26 cellular contexts compared by ENCODE assay signal in genomic region chr16:86479419-86479818, GRCh38. TPM values are rescaled to one million over a fixed set of nuclear protein-coding genes. Genes with fewer than 3 reads are reported as not detected.
DNase-seq lines count a peak whose midpoint lies in the region; ATAC-seq and TF ChIP-seq lines count a peak whose summit lies in the region.
"Had no signal": no experiment of that assay in that cellular context is flagged by ENCODE, and none has a peak within 500 bp of the region (broad histone marks: within the 10 kb centered on the region; RNA-seq: fewer than 3 reads in every experiment).

No MANE protein-coding gene starts in this region.

- no peaks in the 10 kb centered on the region for H3K36me3 Mint-ChIP-seq in activated T-helper 17 cell treated with anti-CD3 and anti-CD28 coated beads, Interleukin-2, amount 50 U/mL, for 72 hours (ENCODE audit: low read depth)
- H3K36me3 Mint-ChIP-seq: activated CD4-positive, alpha-beta memory T cell treated with anti-CD3 and anti-CD28 coated beads for 36 hours; CD4-positive, CD25-positive, alpha-beta regulatory T cell had no signal

- no peaks in the 10 kb centered on the region for H3K9me3 Mint-ChIP-seq in activated T-helper 17 cell treated with anti-CD3 and anti-CD28 coated beads, Interleukin-2, amount 50 U/mL, for 72 hours

- peaks cover 36% of the 10 kb centered on the region for H3K27me3 Mint-ChIP-seq in activated T-helper 17 cell treated with anti-CD3 and anti-CD28 coated beads, Interleukin-2, amount 50 U/mL, for 72 hours

- H3K4me1 ChIP-seq in prostate gland (replicated peaks) = no peaks in the 10 kb centered on the region
- H3K4me1 ChIP-seq: HAP-1 had no signal

- intact Hi-C loops in prostate gland (cut with DNase I) = no loop called here
- intact Hi-C loops in posterior vena cava (cut with DNase I) = loop anchor here in 1 of 2 donors (5.0 kb wide), 1 partner anchor 372 kb away; no protein-coding TSS in a partner anchor
- intact Hi-C loops in dorsolateral prefrontal cortex (cut with DNase I) = no loop called here

- H3K27ac ChIP-seq in prostate gland = peak overlapping the region; percentile 26 to 53
- no peak overlapping the region for H3K27ac ChIP-seq in dorsolateral prefrontal cortex
- H3K27ac ChIP-seq: brain microvascular endothelial cell, heart right ventricle had no signal

- WGBS in prostate gland = 23% methylated on average over 9 of the region's 9 CpGs

- no peak for TF ChIP-seq POLR2A in prostate gland (IDR thresholded peaks at IDR 0.05)

- CTCF ChIA-PET in BJ (lab: Yijun Ruan, JAX) = interaction anchor here (1.6 kb wide), 1 partner anchor 227 kb away, joined by 3 read pairs; no protein-coding TSS in a partner anchor

- DNase-seq in BJ (ENCODE audit: low read depth) (peak; percentile 56), M059J (ENCODE audit: low read depth) (peak; percentile 78), fibroblast of peridontal ligament (ENCODE audit: extremely low read depth) (peak; percentile 69), prostate gland (ENCODE audit: low spot score) (no peak), posterior vena cava (ENCODE audit: low spot score) (no peak), dorsolateral prefrontal cortex (no peak)
- DNase-seq: activated CD4-positive, alpha-beta memory T cell treated with anti-CD3 and anti-CD28 coated beads for 36 hours; activated effector memory CD4-positive, alpha-beta T cell treated with anti-CD3 and anti-CD28 coated beads, Interleukin-2, amount 50 U/mL, for 16 hours; brain microvascular endothelial cell; CD4-positive, CD25-positive, alpha-beta regulatory T cell; effector CD8-positive, alpha-beta T cell; GF-D8; heart right ventricle; NCI-H1092 treated with DMSO at 0.1 percent for 48 hours; NCI-H2081; NCI-H345; NCI-H774; stimulated activated CD4-positive, alpha-beta T cell treated with anti-CD3 and anti-CD28 coated beads, Interleukin-4, amount 100 ng/mL, for 24 hours; stimulated activated naive CD8-positive, alpha-beta T cell treated with anti-CD3 and anti-CD28 coated beads, Interleukin-15, amount 100 ng/mL, for 72 hours; trophoblast cell had no signal

- H3K4me1 Mint-ChIP-seq in activated T-helper 17 cell treated with anti-CD3 and anti-CD28 coated beads, Interleukin-2, amount 50 U/mL, for 72 hours = no peaks in the 10 kb centered on the region
- H3K4me1 Mint-ChIP-seq: CD4-positive, CD25-positive, alpha-beta regulatory T cell; stimulated activated naive CD8-positive, alpha-beta T cell treated with anti-CD3 and anti-CD28 coated beads, Interleukin-15, amount 100 ng/mL, for 72 hours had no signal

- ATAC-seq in activated T-helper 17 cell treated with anti-CD3 and anti-CD28 coated beads, Interleukin-2, amount 50 U/mL, for 72 hours (replicated peaks) = no peak
- ATAC-seq in HG03095 (IDR thresholded peaks at IDR 0.05; ENCODE audit: unreplicated experiment) = no peak
- ATAC-seq: esophagus mucosa; heart right ventricle; left lobe of liver; stimulated activated naive CD8-positive, alpha-beta T cell treated with anti-CD3 and anti-CD28 coated beads, Interleukin-15, amount 100 ng/mL, for 72 hours had no signal

- no peak overlapping the region for H3K27ac Mint-ChIP-seq in activated T-helper 17 cell treated with anti-CD3 and anti-CD28 coated beads, Interleukin-2, amount 50 U/mL, for 72 hours
- H3K27ac Mint-ChIP-seq: activated CD4-positive, alpha-beta memory T cell treated with anti-CD3 and anti-CD28 coated beads for 36 hours; CD4-positive, CD25-positive, alpha-beta regulatory T cell; stimulated activated naive CD8-positive, alpha-beta T cell treated with anti-CD3 and anti-CD28 coated beads, Interleukin-15, amount 100 ng/mL, for 72 hours had no signal

- H3K4me3 Mint-ChIP-seq in activated T-helper 17 cell treated with anti-CD3 and anti-CD28 coated beads, Interleukin-2, amount 50 U/mL, for 72 hours = no peak overlapping the region
- H3K4me3 Mint-ChIP-seq: activated CD4-positive, alpha-beta memory T cell treated with anti-CD3 and anti-CD28 coated beads for 36 hours; CD4-positive, CD25-positive, alpha-beta regulatory T cell; neural crest cell; stimulated activated naive CD8-positive, alpha-beta T cell treated with anti-CD3 and anti-CD28 coated beads, Interleukin-15, amount 100 ng/mL, for 72 hours had no signal

- no peaks in the 10 kb centered on the region for H3K9me3 ChIP-seq in prostate gland

- peaks cover 1% of the 10 kb centered on the region; the same call in 1 of the 2 replicates for H3K27me3 ChIP-seq in BJ (ENCODE audit: control insufficient read depth, insufficient read depth, low read length)
- peaks cover 2% of the 10 kb centered on the region for H3K27me3 ChIP-seq in prostate gland (replicated peaks; ENCODE audit: insufficient read depth)
- peaks cover 0 to 24% (median 2%) of the 10 kb centered on the region in 45 donors for H3K27me3 ChIP-seq in dorsolateral prefrontal cortex

- H3K4me3 ChIP-seq in BJ (ENCODE audit: low read depth, low read length) (no peak overlapping the region), prostate gland (no peak overlapping the region), dorsolateral prefrontal cortex (no peak overlapping the region)
- H3K4me3 ChIP-seq: HAP-1, heart right ventricle had no signal

- no peaks in the 10 kb centered on the region for H3K36me3 ChIP-seq in BJ (ENCODE audit: control insufficient read depth, insufficient read depth, low read length)
- no peaks in the 10 kb centered on the region for H3K36me3 ChIP-seq in prostate gland
- H3K36me3 ChIP-seq: brain microvascular endothelial cell, HAP-1, heart right ventricle had no signal

- POLR2A ChIA-PET in BJ (lab: Charles Lee) = no interaction called here

- TF ChIP-seq CTCF in BJ (IDR thresholded peaks at IDR 0.05; ENCODE audit: insufficient read depth, low read depth, low read length) = no peak
- no peak for TF ChIP-seq CTCF in prostate gland (IDR thresholded peaks at IDR 0.05)
- no peak for TF ChIP-seq CTCF in dorsolateral prefrontal cortex (IDR thresholded peaks at IDR 0.05 in 54 of 56, conservative IDR thresholded peaks at IDR 0.05 in 2 of 56; ENCODE audit: low read depth in 1 of 56, partially characterized antibody in 56 of 56)

RNA-seq across cellular contexts. Expression of gene FOXF1, which starts 30.9 kb away (rescaled TPM):
- polyA plus RNA-seq in BJ (2011; rRNA removed) = 6.0 and 7.7 TPM in 2 replicates
- polyA minus RNA-seq in BJ (2011; rRNA and poly(A)+ RNA removed) = 4.8 and 6.0 TPM in 2 replicates
- total RNA-seq in M059J (2014; rRNA removed; shearing (Covaris generic)) = 11.1 and 21.2 TPM in 2 replicates
- 1 to 10 TPM; 5.3 to 6.9 TPM for total RNA-seq in prostate gland
- total RNA-seq in posterior vena cava = 1 to 10 TPM; 2.5 to 4.3 TPM
- not detected for total RNA-seq in activated T-helper 17 cell treated with anti-CD3 and anti-CD28 coated beads, Interleukin-2, amount 50 U/mL, for 72 hours
- total RNA-seq in dorsolateral prefrontal cortex = 1 to 10 TPM in 118 of 120 experiments, under 1 TPM in 2; 0.96 to 6.6 (median 2.5) TPM
- total RNA-seq: activated CD4-positive, alpha-beta memory T cell treated with anti-CD3 and anti-CD28 coated beads for 36 hours; CD4-positive, CD25-positive, alpha-beta regulatory T cell; neural crest cell had no signal
- polyA plus RNA-seq: CD4-positive, CD25-positive, alpha-beta regulatory T cell had no signal

Comparison
In these comparisons a context has a peak if more than half of its experiments do, and no peak if none do; other contexts are left out.
1. DNase-seq: peak in BJ (single experiment), M059J (single experiment) and fibroblast of peridontal ligament (single experiment); none in prostate gland (single experiment), posterior vena cava (single experiment) and dorsolateral prefrontal cortex (0 of 10).
2. H3K27ac ChIP-seq: peak in prostate gland (2 of 2); none in dorsolateral prefrontal cortex (0 of 59).